ENCODE assay signal across 16 cellular contexts in the genomic region with DNA sequence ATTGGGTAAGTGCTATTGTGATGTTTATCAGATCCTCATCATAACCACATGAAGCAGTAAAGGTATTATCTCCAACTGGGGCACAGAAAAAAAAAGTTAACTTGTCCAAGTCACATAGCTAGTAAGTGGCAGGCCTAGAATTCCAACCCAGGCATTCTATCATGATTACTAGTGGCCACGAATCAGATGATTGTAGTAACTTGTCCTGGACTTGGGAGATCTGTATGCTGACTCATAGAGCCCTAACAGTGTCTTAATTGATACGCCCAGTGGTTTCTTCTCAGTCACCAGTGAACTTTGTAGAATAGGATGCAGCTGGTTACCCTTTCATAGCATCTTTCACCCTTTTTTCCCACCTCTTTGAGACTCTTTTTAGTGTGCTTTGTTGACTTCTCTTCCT.
DNase-seq lines count a peak whose midpoint lies in the region; ATAC-seq and TF ChIP-seq lines count a peak whose summit lies in the region.
"Had no signal": no experiment of that assay in that cellular context is flagged by ENCODE, and none has a peak within 500 bp of the region (broad histone marks: within the 10 kb centered on the region; RNA-seq: fewer than 3 reads in every experiment).

No MANE protein-coding gene starts in this region.

- H3K9me3 ChIP-seq in upper lobe of left lung, result no peaks in the 10 kb centered on the region
- no peaks in the 10 kb centered on the region for H3K9me3 ChIP-seq in WERI-Rb-1 (ENCODE audit: severe bottlenecking)
- H3K9me3 ChIP-seq: upper lobe of right lung had no signal

- no peak overlapping the region for H3K4me3 Mint-ChIP-seq in natural killer cell treated with Interleukin-12 subunit alpha and Interleukin-12 subunit beta and Interleukin-15 and Interleukin-18, amount 100 ng/mL, for 72 hours

- H3K27me3 ChIP-seq in foreskin keratinocyte, result no peaks in the 10 kb centered on the region
- H3K27me3 ChIP-seq in upper lobe of left lung, result no peaks in the 10 kb centered on the region
- no peaks in the 10 kb centered on the region for H3K27me3 ChIP-seq in WERI-Rb-1 (ENCODE audit: insufficient read depth, low read depth, severe bottlenecking)
- H3K27me3 ChIP-seq: cardiac muscle cell, upper lobe of right lung had no signal

- peaks cover 7 to 25% of the 10 kb centered on the region in 2 donors for H3K27me3 Mint-ChIP-seq in natural killer cell treated with Interleukin-12 subunit alpha and Interleukin-12 subunit beta and Interleukin-15 and Interleukin-18, amount 100 ng/mL, for 72 hours

- no peak overlapping the region for H3K4me3 ChIP-seq in upper lobe of left lung
- no peak overlapping the region for H3K4me3 ChIP-seq in WERI-Rb-1 (ENCODE audit: low read depth, low read length)
- H3K4me3 ChIP-seq: cardiac muscle cell, upper lobe of right lung had no signal

- H3K4me1 Mint-ChIP-seq in natural killer cell treated with Interleukin-12 subunit alpha and Interleukin-12 subunit beta and Interleukin-15 and Interleukin-18, amount 100 ng/mL, for 72 hours (ENCODE audit: low read depth in 2 of 2), result no peaks in the 10 kb centered on the region

- H3K27ac ChIP-seq in foreskin keratinocyte, result peak overlapping the region; percentile 69
- H3K27ac ChIP-seq in upper lobe of left lung, result no peak overlapping the region
- H3K27ac ChIP-seq in WERI-Rb-1, result no peak overlapping the region
- H3K27ac ChIP-seq: cardiac muscle cell, parathyroid adenoma, upper lobe of right lung had no signal

- ATAC-seq in foreskin keratinocyte (peak; percentile 93), upper lobe of left lung (ENCODE audit: low FRiP score in 2 of 2) (no peak)
- no peak for ATAC-seq in natural killer cell treated with Interleukin-12 subunit alpha and Interleukin-12 subunit beta and Interleukin-15 and Interleukin-18, amount 100 ng/mL, for 72 hours
- ATAC-seq: upper lobe of right lung had no signal

- no peak for TF ChIP-seq CTCF in foreskin keratinocyte (conservative IDR thresholded peaks at IDR 0.05)
- no peak for TF ChIP-seq CTCF in upper lobe of left lung (IDR thresholded peaks at IDR 0.05)
- TF ChIP-seq CTCF in WERI-Rb-1 (IDR thresholded peaks at IDR 0.05; ENCODE audit: low read depth, low read length), result no peak

- no peak overlapping the region for H3K27ac Mint-ChIP-seq in natural killer cell treated with Interleukin-12 subunit alpha and Interleukin-12 subunit beta and Interleukin-15 and Interleukin-18, amount 100 ng/mL, for 72 hours

- DNase-seq in AG08395 (ENCODE audit: low spot score), result peak; percentile 85
- DNase-seq in HPDE6-E6E7 (ENCODE audit: extremely low spot score), result peak; percentile 55
- DNase-seq in amniotic epithelial cell (ENCODE audit: low read depth), result peak; percentile 52
- peak; percentile 93 to 96 for DNase-seq in foreskin keratinocyte
- no peak for DNase-seq in upper lobe of left lung
- no peak for DNase-seq in natural killer cell treated with Interleukin-12 subunit alpha and Interleukin-12 subunit beta and Interleukin-15 and Interleukin-18, amount 100 ng/mL, for 72 hours (ENCODE audit: low spot score)
- DNase-seq in WERI-Rb-1, result no peak
- DNase-seq in SIG-M5 treated with dmso at 0.1 percent for 504 hours (lab: John Stamatoyannopoulos, UW; ENCODE audit: unreplicated experiment), result no peak
- DNase-seq: activated CD4-positive, alpha-beta T cell treated with anti-CD3 and anti-CD28 coated beads, Interleukin-2, amount 50 U/mL, for 1 hour; DMS 273 treated with DMSO at 0.1 percent for 48 hours; midbrain; MM.1S; NCI-H2171 treated with DMSO at 0.1 percent for 48 hours; upper lobe of right lung had no signal

- no peaks in the 10 kb centered on the region for H3K36me3 Mint-ChIP-seq in natural killer cell treated with Interleukin-12 subunit alpha and Interleukin-12 subunit beta and Interleukin-15 and Interleukin-18, amount 100 ng/mL, for 72 hours

- no peaks in the 10 kb centered on the region for H3K9me3 Mint-ChIP-seq in natural killer cell treated with Interleukin-12 subunit alpha and Interleukin-12 subunit beta and Interleukin-15 and Interleukin-18, amount 100 ng/mL, for 72 hours

- H3K36me3 ChIP-seq in upper lobe of left lung, result no peaks in the 10 kb centered on the region
- H3K36me3 ChIP-seq in WERI-Rb-1, result no peaks in the 10 kb centered on the region
- H3K36me3 ChIP-seq: cardiac muscle cell, upper lobe of right lung had no signal

- no peak for TF ChIP-seq POLR2A in upper lobe of left lung (IDR thresholded peaks at IDR 0.05)

- H3K4me1 ChIP-seq in foreskin keratinocyte, result peaks cover 11% of the 10 kb centered on the region
- H3K4me1 ChIP-seq in upper lobe of left lung, result no peaks in the 10 kb centered on the region
- H3K4me1 ChIP-seq: upper lobe of right lung had no signal

- 85 to 94% methylated on average over 2 of the region's 2 CpGs for WGBS in upper lobe of left lung, 2 donors

- TF ChIP-seq EP300 in upper lobe of left lung (IDR thresholded peaks at IDR 0.05), result no peak

Comparison
In these comparisons a context has a peak if more than half of its experiments do, and no peak if none do; other contexts are left out.
1. DNase-seq: peak in AG08395 (single experiment), HPDE6-E6E7 (single experiment), amniotic epithelial cell (single experiment) and foreskin keratinocyte (2 of 2); none in upper lobe of left lung (0 of 2), natural killer cell treated with Interleukin-12 subunit alpha and Interleukin-12 subunit beta and Interleukin-15 and Interleukin-18, amount 100 ng/mL, for 72 hours (single experiment), WERI-Rb-1 (single experiment) and SIG-M5 treated with dmso at 0.1 percent for 504 hours (single experiment).